In genomic region chr2:218018842-218019125, GRCh38 we compare ENCODE assay signal across 9 cellular contexts. TPM values are rescaled to one million over a fixed set of nuclear protein-coding genes. Genes with fewer than 3 reads are reported as not detected.
"Had no signal": no experiment of that assay in that cellular context is flagged by ENCODE, and none has a peak within 500 bp of the region (broad histone marks: within the 10 kb centered on the region; RNA-seq: fewer than 3 reads in every experiment).

No MANE protein-coding gene starts in this region.

RNA-seq across cellular contexts. Expression of gene RUFY4, which starts 50.3 kb away (rescaled TPM):
- total RNA-seq: astrocyte, bronchial epithelial cell, cardiac septum, cerebellum, dermis microvascular lymphatic vessel endothelial cell, endothelial cell of umbilical vein, esophagus squamous epithelium, fibroblast of lung, fibroblast of villous mesenchyme had no signal
- polyA plus RNA-seq: endothelial cell of umbilical vein, fibroblast of lung had no signal
